13 cellular contexts compared by ENCODE assay signal in genomic region chr6:145669627-145670034, GRCh38.
DNase-seq lines count a peak whose midpoint lies in the region; ATAC-seq, FAIRE-seq and TF ChIP-seq lines count a peak whose summit lies in the region.
"Had no signal": no experiment of that assay in that cellular context is flagged by ENCODE, and none has a peak within 500 bp of the region (broad histone marks: within the 10 kb centered on the region; RNA-seq: fewer than 3 reads in every experiment).

No MANE protein-coding gene starts in this region.

- TF ChIP-seq CTCF in cardiac fibroblast (IDR thresholded peaks at IDR 0.05; ENCODE audit: low read depth, low read length) (no peak), tibial artery (IDR thresholded peaks at IDR 0.05) (no peak)

- no peak for ATAC-seq in aorta (ENCODE audit: low FRiP score)
- ATAC-seq: HepG2 had no signal

- peak overlapping the region; percentile 68 for H2AFZ ChIP-seq in ACC112 (ENCODE audit: low read length, unreplicated experiment)

- intact Hi-C loops in posterior vena cava (cut with DNase I), result no loop called here
- intact Hi-C loops in aorta (cut with DNase I), result no loop called here
- intact Hi-C loops in tibial artery (cut with DNase I; ENCODE audit: low total_unique reads), result no loop called here

- H3K36me3 ChIP-seq in ACC112 (ENCODE audit: insufficient read depth, low read length) (no peaks in the 10 kb centered on the region), aorta (ENCODE audit: control insufficient read depth in 1 of 2, insufficient read depth in 2 of 2, low read length in 1 of 2) (peaks cover 0 to 5% of the 10 kb centered on the region in 2 donors), tibial artery (peaks cover 0 to 11% (median 9%) of the 10 kb centered on the region in 3 donors)
- H3K36me3 ChIP-seq: neutrophil had no signal

- H3K79me2 ChIP-seq in ACC112 (ENCODE audit: control insufficient read depth, insufficient read depth, low read length, unreplicated experiment), result no peaks in the 10 kb centered on the region

- H3K27me3 ChIP-seq in ACC112 (ENCODE audit: insufficient read depth, low read length), result no peaks in the 10 kb centered on the region
- no peaks in the 10 kb centered on the region for H3K27me3 ChIP-seq in aorta (ENCODE audit: control insufficient read depth in 1 of 2, insufficient read depth in 2 of 2, low read length in 1 of 2)
- H3K27me3 ChIP-seq in tibial artery, result no peaks in the 10 kb centered on the region
- H3K27me3 ChIP-seq: neutrophil had no signal

- H3K27ac ChIP-seq in ACC112 (ENCODE audit: low read depth, low read length) (peak overlapping the region; percentile 87), aorta (ENCODE audit: low read depth in 1 of 2, low read length in 2 of 2) (no peak overlapping the region), tibial artery (no peak overlapping the region)
- H3K27ac ChIP-seq: neutrophil had no signal

- DNase-seq in HTR-8/SVneo (ENCODE audit: insufficient read length, low spot score) (peak; percentile 18), cardiac fibroblast (ENCODE audit: low read depth in 2 of 2) (peak; percentile 68 to 83), kidney tubule cell (ENCODE audit: low spot score) (peak; percentile 86), NCI-H2029 (lab: John Stamatoyannopoulos, UW) (no peak), posterior vena cava (ENCODE audit: low spot score) (no peak), aorta (no peak), tibial artery (no peak)
- DNase-seq: GF-D8, left cardiac atrium, NCI-H2081 had no signal

- H3K4me3 ChIP-seq in ACC112 (ENCODE audit: low read depth, low read length), result peak overlapping the region; percentile 31
- H3K4me3 ChIP-seq in cardiac fibroblast (replicated peaks in 1 of 2; ENCODE audit: low read depth in 2 of 2, low read length in 2 of 2), result no peak overlapping the region
- H3K4me3 ChIP-seq in aorta (ENCODE audit: low read length in 2 of 2), result no peak overlapping the region
- H3K4me3 ChIP-seq in tibial artery, result no peak overlapping the region

- H3K4me1 ChIP-seq in ACC112 (ENCODE audit: control insufficient read depth, insufficient read depth, low read length, unreplicated experiment) (peaks cover 19% of the 10 kb centered on the region), aorta (ENCODE audit: control insufficient read depth in 1 of 2, insufficient read depth in 2 of 2, low read length in 2 of 2) (no peaks in the 10 kb centered on the region), tibial artery (peaks cover 0 to 15% (median 1%) of the 10 kb centered on the region in 4 donors)

- FAIRE-seq in HTR-8/SVneo (lab: Jason Lieb, UNC), result no peak
- FAIRE-seq: HepG2 had no signal

- WGBS in aorta, 2 donors, result 6 to 9% methylated on average over 2 of the region's 2 CpGs

- H3K9me3 ChIP-seq in aorta (ENCODE audit: control insufficient read depth, low read length), result no peaks in the 10 kb centered on the region
- H3K9me3 ChIP-seq in tibial artery, result no peaks in the 10 kb centered on the region
- H3K9me3 ChIP-seq: neutrophil had no signal

Comparison
In these comparisons a context has a peak if more than half of its experiments do, and no peak if none do; other contexts are left out.
1. DNase-seq: peak in HTR-8/SVneo (single experiment), cardiac fibroblast (2 of 2) and kidney tubule cell (single experiment); none in NCI-H2029 (single experiment), posterior vena cava (single experiment), aorta (0 of 2) and tibial artery (0 of 2).